10 cellular contexts compared by ENCODE assay signal in genomic region chr4:20249333-20249732, GRCh38. TPM values are rescaled to one million over a fixed set of nuclear protein-coding genes. Genes with fewer than 3 reads are reported as not detected.
DNase-seq lines count a peak whose midpoint lies in the region; ATAC-seq, FAIRE-seq and TF ChIP-seq lines count a peak whose summit lies in the region.
"Had no signal": no experiment of that assay in that cellular context is flagged by ENCODE, and none has a peak within 500 bp of the region (broad histone marks: within the 10 kb centered on the region; RNA-seq: fewer than 3 reads in every experiment).

No MANE protein-coding gene starts in this region.

- peak; percentile 26 for FAIRE-seq in astrocyte (lab: Jason Lieb, UNC)
- no peak for FAIRE-seq in HepG2 (lab: Jason Lieb, UNC)
- FAIRE-seq: GM12878 had no signal

- intact Hi-C loops in HepG2 (cut with micrococcal nuclease; ENCODE audit: unreplicated experiment), result loop anchor here (10.0 kb wide), 1 partner anchor 1025 kb away; no protein-coding TSS in a partner anchor

- no peaks in the 10 kb centered on the region for H3K9me3 ChIP-seq in astrocyte (ENCODE audit: insufficient read depth, low read depth, low read length)
- H3K9me3 ChIP-seq in HepG2 (ENCODE audit: low read length), result no peaks in the 10 kb centered on the region

- CTCF ChIA-PET in HepG2 (lab: Yijun Ruan, JAX; ENCODE audit: low intra/inter-chr PET ratio, low total read pairs) (no interaction called here), WTC11 (lab: Charles Lee) (interaction anchor here (1.1 kb wide), 2 partner anchors 14 to 76 kb away, joined by 3 to 4 read pairs; no protein-coding TSS in a partner anchor)

- TF ChIP-seq EP300 in HepG2 (IDR thresholded peaks at IDR 0.05; ENCODE audit: low read depth in 2 of 2, low read length in 2 of 2) (no peak), HepG2 (CRISPR knock-in tag; IDR thresholded peaks at IDR 0.05; ENCODE audit: borderline replicate concordance) (no peak)

- ATAC-seq in HepG2 (no peak), HG03457 (IDR thresholded peaks at IDR 0.05; ENCODE audit: unreplicated experiment) (no peak), GM18502 (IDR thresholded peaks at IDR 0.05; ENCODE audit: poor library complexity, unreplicated experiment) (no peak), WTC11 (no peak)
- ATAC-seq: GM12878 had no signal

- no TSS peak for BruUV-seq in HepG2 (replicated peaks; lab: Mats Ljungman, UMichigan)

- H3K9ac ChIP-seq in astrocyte (ENCODE audit: low read length) (no peak overlapping the region), HepG2 (ENCODE audit: insufficient read depth, low read depth, low read length) (no peak overlapping the region)

- H3K27ac ChIP-seq in astrocyte (ENCODE audit: low read depth, low read length) (no peak overlapping the region), HepG2 (ENCODE audit: extremely low read length, insufficient read depth, low read length) (no peak overlapping the region)
- H3K27ac ChIP-seq: SK-N-MC had no signal

- peaks cover 16% of the 10 kb centered on the region for H4K20me1 ChIP-seq in astrocyte (ENCODE audit: insufficient read depth, low read length)
- no peaks in the 10 kb centered on the region for H4K20me1 ChIP-seq in HepG2 (ENCODE audit: insufficient read depth, low read length)

- H3K27me3 ChIP-seq in astrocyte (ENCODE audit: insufficient read depth, low read length) (no peaks in the 10 kb centered on the region), HepG2 (ENCODE audit: control insufficient read depth in 1 of 2, insufficient read depth in 2 of 2, low read length in 2 of 2) (0 out of 5 replicates have a peak, but pooled peaks cover 1 to 6% of the 10 kb centered on the region in 2 experiments)

- TF ChIP-seq RAD21 in HepG2 (CRISPR knock-in tag; IDR thresholded peaks at IDR 0.05), result no peak

- H3K27me3 Mint-ChIP-seq in astrocyte (ENCODE audit: low read depth, unreplicated experiment) (peaks cover 18% of the 10 kb centered on the region), WTC11 (ENCODE audit: low read depth) (peaks cover 44% of the 10 kb centered on the region)

- H3K79me2 ChIP-seq in astrocyte (ENCODE audit: insufficient read depth, low read length) (peaks cover 10% of the 10 kb centered on the region), HepG2 (ENCODE audit: insufficient read depth, low read length) (no peaks in the 10 kb centered on the region)

- H3K4me3 ChIP-seq in astrocyte (ENCODE audit: insufficient read depth, low read depth, low read length) (no peak overlapping the region), HepG2 (replicated peaks in 1 of 3; ENCODE audit: insufficient read depth in 1 of 3, low read depth in 2 of 3, low read length in 3 of 3) (no peak overlapping the region)
- H3K4me3 ChIP-seq: GM12878, SK-N-MC had no signal

- no peaks in the 10 kb centered on the region for H3K36me3 ChIP-seq in astrocyte (ENCODE audit: insufficient read depth, low read length)
- H3K36me3 ChIP-seq in HepG2 (replicated peaks in 1 of 2; ENCODE audit: control insufficient read depth in 1 of 2, insufficient read depth in 2 of 2, low read length in 2 of 2), result no peaks in the 10 kb centered on the region

- under 1% methylated on average over 2 of the region's 2 CpGs for WGBS in HepG2 (ENCODE audit: low lambda C conversion rate)

- in situ Hi-C loops in HepG2 (cut with HindIII; ENCODE audit: extremely low pct_ligation_motif_present, low pct_unique_long_range_greater_than_20kb), result no loop called here

- H3K27ac Mint-ChIP-seq in astrocyte (ENCODE audit: unreplicated experiment) (no peak overlapping the region), WTC11 (no peak overlapping the region)

- DNase-seq in AG09319 (ENCODE audit: extremely low read depth, low read depth), result no peak
- peak; percentile 73 for DNase-seq in HuH-7 (ENCODE audit: low spot score)
- DNase-seq in astrocyte (ENCODE audit: low read depth), result peak; percentile 34
- no peak for DNase-seq in HepG2 (ENCODE audit: low spot score)
- DNase-seq in WTC11 (ENCODE audit: low spot score), result no peak
- DNase-seq in NCI-H187 (lab: John Stamatoyannopoulos, UW), result no peak

- H3K4me1 ChIP-seq in astrocyte (ENCODE audit: insufficient read depth, low read length), result peaks cover 23% of the 10 kb centered on the region
- no peaks in the 10 kb centered on the region for H3K4me1 ChIP-seq in HepG2 (ENCODE audit: insufficient read depth, low read length)

- no peak for TF ChIP-seq POLR2A in HepG2 (IDR thresholded peaks at IDR 0.05; ENCODE audit: insufficient read depth in 1 of 2, low read depth in 2 of 2, low read length in 2 of 2)

- H2AFZ ChIP-seq in astrocyte (ENCODE audit: low read depth, low read length) (no peak overlapping the region), HepG2 (ENCODE audit: low read length) (no peak overlapping the region)

- H3K36me3 Mint-ChIP-seq in astrocyte (ENCODE audit: low read depth, unreplicated experiment), result no peaks in the 10 kb centered on the region
- H3K36me3 Mint-ChIP-seq in WTC11, result no peaks in the 10 kb centered on the region

- POLR2A ChIA-PET in HepG2 (lab: Yijun Ruan, JAX), result no interaction called here
- POLR2A ChIA-PET in WTC11 (lab: Charles Lee), result no interaction called here

- TF ChIP-seq CTCF in AG09319 (IDR thresholded peaks at IDR 0.05; ENCODE audit: low read depth, low read length) (peak; percentile 73), astrocyte (IDR thresholded peaks at IDR 0.05; ENCODE audit: insufficient read depth, low read depth, low read length) (peak; percentile 47), HepG2 (CRISPR knock-in tag; IDR thresholded peaks at IDR 0.05) (no peak), WTC11 (IDR thresholded peaks at IDR 0.05) (no peak)

- H3K9me3 Mint-ChIP-seq in astrocyte (ENCODE audit: unreplicated experiment) (no peaks in the 10 kb centered on the region), WTC11 (no peaks in the 10 kb centered on the region)

- no peak overlapping the region for H3K4me2 ChIP-seq in astrocyte (ENCODE audit: low read length)
- H3K4me2 ChIP-seq in HepG2 (ENCODE audit: low read depth, low read length), result no peak overlapping the region

- H3K4me3 Mint-ChIP-seq in astrocyte (ENCODE audit: unreplicated experiment) (no peak overlapping the region), WTC11 (no peak overlapping the region)

- peaks cover 5% of the 10 kb centered on the region for H3K4me1 Mint-ChIP-seq in astrocyte (ENCODE audit: low read depth, unreplicated experiment)
- H3K4me1 Mint-ChIP-seq in WTC11, result peaks cover 31% of the 10 kb centered on the region

TF ChIP-seq in HepG2, 621 proteins besides CTCF, POLR2A, EP300 and RAD21 (continues in another document):
- no peak for TF ChIP-seq ZFAT (CRISPR knock-in tag; conservative IDR thresholded peaks at IDR 0.05)

TF ChIP-seq in WTC11, 78 proteins besides CTCF, POLR2A, EP300 and RAD21 (continues in another document):
- TF ChIP-seq GRHL2 (CRISPR knock-in tag; IDR thresholded peaks at IDR 0.05; ENCODE audit: insufficient replicate concordance, severe bottlenecking) (no peak), TEAD4 (CRISPR knock-in tag; IDR thresholded peaks at IDR 0.05) (no peak), NR3C1 (CRISPR knock-in tag; conservative IDR thresholded peaks at IDR 0.05; ENCODE audit: low read depth) (no peak), ZBTB21 (CRISPR knock-in tag; IDR thresholded peaks at IDR 0.05; ENCODE audit: borderline replicate concordance) (no peak), ZSCAN18 (CRISPR knock-in tag; IDR thresholded peaks at IDR 0.05) (no peak)
- TF ChIP-seq, protein P1, sequence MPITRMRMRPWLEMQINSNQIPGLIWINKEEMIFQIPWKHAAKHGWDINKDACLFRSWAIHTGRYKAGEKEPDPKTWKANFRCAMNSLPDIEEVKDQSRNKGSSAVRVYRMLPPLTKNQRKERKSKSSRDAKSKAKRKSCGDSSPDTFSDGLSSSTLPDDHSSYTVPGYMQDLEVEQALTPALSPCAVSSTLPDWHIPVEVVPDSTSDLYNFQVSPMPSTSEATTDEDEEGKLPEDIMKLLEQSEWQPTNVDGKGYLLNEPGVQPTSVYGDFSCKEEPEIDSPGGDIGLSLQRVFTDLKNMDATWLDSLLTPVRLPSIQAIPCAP (CRISPR knock-in tag; IDR thresholded peaks at IDR 0.05), result no peak

RNA-seq across cellular contexts. Expression of gene SLIT2, which starts 2.4 kb away (rescaled TPM):
- total RNA-seq in astrocyte (6.4 and 11.2 TPM in 2 replicates), HepG2 (2016; rRNA removed; fragmentation: Illumina TruSeq; extraction: Trizol) (0.03 TPM in 1 of 2 replicates, not detected in the other), WTC11 (2021) (6.8 to 15.3 TPM (median 13.5 TPM) in 3 replicates)
- not detected in 2 replicates for total RNA-seq in HepG2 (2016; cell fraction: cytosol; rRNA removed; fragmentation: Illumina TruSeq; extraction: Trizol; ENCODE audit: low read depth)
- total RNA-seq in HepG2 (2016; cell fraction: insoluble cytoplasmic fraction; rRNA removed; fragmentation: Illumina TruSeq; extraction: Trizol), result 0.02 TPM in 1 of 2 replicates, not detected in the other
- total RNA-seq in HepG2 (2016; cell fraction: membrane; rRNA removed; fragmentation: Illumina TruSeq; extraction: Trizol), result not detected in 2 replicates
- total RNA-seq in HepG2 (2016; cell fraction: nucleus; rRNA removed; fragmentation: Illumina TruSeq; extraction: Trizol), result 0.09 and 0.19 TPM in 2 replicates
- polyA plus RNA-seq in HepG2 (2011; rRNA removed), result 0.03 and 0.13 TPM in 2 replicates
- polyA plus RNA-seq in HepG2 (2011; cell fraction: cytosol; rRNA removed), result 0.01 and 0.06 TPM in 2 replicates
- 0.10 TPM in 1 of 2 replicates, not detected in the other for polyA plus RNA-seq in HepG2 (2011; cell fraction: nucleus; rRNA removed)
- 0.07 and 0.08 TPM in 2 replicates for polyA plus RNA-seq in HepG2 (2012)
- polyA plus RNA-seq in HepG2 (2016; cell fraction: cytosol; fragmentation: Illumina TruSeq; extraction: Trizol; ENCODE audit: low read depth), result not detected in 2 replicates
- polyA plus RNA-seq in HepG2 (2016; cell fraction: insoluble cytoplasmic fraction; fragmentation: Illumina TruSeq; extraction: Trizol; ENCODE audit: low read depth), result 0.28 TPM in 1 of 2 replicates, not detected in the other
- not detected in 2 replicates for polyA plus RNA-seq in HepG2 (2016; cell fraction: membrane; fragmentation: Illumina TruSeq; extraction: Trizol; ENCODE audit: low read depth)
- polyA plus RNA-seq in HepG2 (2016; cell fraction: nucleus; fragmentation: Illumina TruSeq; extraction: Trizol; ENCODE audit: insufficient read depth, low read depth), result not detected in 2 replicates
- polyA minus RNA-seq in HepG2 (2011; rRNA and poly(A)+ RNA removed; ENCODE audit: low replicate concordance), result 0.06 and 4.4 TPM in 2 replicates
- polyA minus RNA-seq in HepG2 (2011; cell fraction: cytosol; rRNA and poly(A)+ RNA removed), result 0.99 TPM in 1 of 2 replicates, not detected in the other
- 0.26 and 0.50 TPM in 2 replicates for polyA minus RNA-seq in HepG2 (2011; cell fraction: nucleus; rRNA and poly(A)+ RNA removed)

Comparison
In these comparisons a context has a peak if more than half of its experiments do, and no peak if none do; other contexts are left out.
1. DNase-seq: peak in HuH-7 (single experiment) and astrocyte (single experiment); none in AG09319 (single experiment), HepG2 (single experiment), WTC11 (single experiment) and NCI-H187 (0 of 2).
2. CTCF ChIP-seq: peak in AG09319 (single experiment) and astrocyte (single experiment); none in HepG2 (single experiment) and WTC11 (single experiment).